ENCODE assay signal across 8 cellular contexts in the genomic region with DNA sequence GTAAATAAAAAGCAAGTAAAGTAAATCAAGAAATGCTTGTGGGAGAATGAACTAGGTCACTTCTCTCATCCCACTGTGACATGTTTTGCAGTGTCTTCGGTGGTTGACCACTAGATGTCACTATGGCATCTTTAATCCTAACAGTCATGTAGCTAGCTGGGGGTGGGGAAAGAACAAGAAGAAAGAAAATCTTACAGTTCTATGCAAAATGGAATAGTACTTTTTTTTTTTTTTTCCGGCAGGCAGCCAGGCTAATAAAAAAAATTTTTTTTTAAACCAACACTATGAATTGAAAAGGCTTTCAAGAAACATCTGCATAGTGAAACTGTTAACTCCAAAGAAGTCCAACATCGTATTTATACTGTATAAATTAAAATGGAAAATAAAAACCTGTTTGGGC. TPM values are rescaled to one million over a fixed set of nuclear protein-coding genes. Genes with fewer than 3 reads are reported as not detected.
DNase-seq lines count a peak whose midpoint lies in the region; FAIRE-seq and TF ChIP-seq lines count a peak whose summit lies in the region.

No MANE protein-coding gene starts in this region.

- peak; percentile 91 for DNase-seq in H4 (ENCODE audit: low spot score)
- peak; percentile 86 for DNase-seq in LHCN-M2 (ENCODE audit: low read depth)
- peak; percentile 44 to 85 for DNase-seq in SJCRH30
- DNase-seq in choroid plexus epithelial cell (ENCODE audit: low read depth): peak; percentile 96
- DNase-seq in kidney tubule cell (ENCODE audit: low spot score): peak; percentile 74
- peak in 30 of 49 donors; percentile 1 to 79 (median 17) for DNase-seq in substantia nigra (lab: John Stamatoyannopoulos, UW)

- H3K4me3 ChIP-seq in SJCRH30 (no peak overlapping the region), choroid plexus epithelial cell (ENCODE audit: low read depth, low read length) (no peak overlapping the region)

- H3K36me3 ChIP-seq in SJCRH30: no peaks in the 10 kb centered on the region

- H3K4me1 ChIP-seq in SJCRH30: peaks cover 26% of the 10 kb centered on the region

- H3K27me3 ChIP-seq in SJCRH30: no peaks in the 10 kb centered on the region

- FAIRE-seq in A204.1 (lab: Jason Lieb, UNC) (peak; percentile 97), G401.6 (lab: Jason Lieb, UNC) (peak; percentile 91)

- H3K27ac ChIP-seq in SJCRH30: peak overlapping the region; percentile 22; the same call in 1 of the 2 replicates
- no peak overlapping the region for H3K27ac ChIP-seq in substantia nigra (ENCODE audit: low read depth, low read length, poor library complexity, severe bottlenecking)

- peak; percentile 78 for TF ChIP-seq CTCF in choroid plexus epithelial cell (conservative IDR thresholded peaks at IDR 0.05; ENCODE audit: low read depth, low read length)

- no peaks in the 10 kb centered on the region for H3K9me3 ChIP-seq in SJCRH30 (replicated peaks)

RNA-seq across cellular contexts. Expression of a gene that starts 38.3 kb away (rescaled TPM):
- 200 and 237 TPM in 2 replicates for total RNA-seq in H4 (2014; rRNA removed; shearing (Covaris generic))
- 180 and 183 TPM in 2 replicates for total RNA-seq in LHCN-M2 (2014; rRNA removed)
- polyA plus RNA-seq in LHCN-M2 (2012): 24.3 TPM
- 178 and 209 TPM in 2 replicates for total RNA-seq in SJCRH30 (2014; rRNA removed; shearing (Covaris generic))

Comparison
In these comparisons a context has a peak if more than half of its experiments do, and no peak if none do; other contexts are left out.
1. DNase-seq: peak in every context shown above with its lines; median percentile 96 in choroid plexus epithelial cell; 91 in H4; 86 in LHCN-M2; 74 in kidney tubule cell; 64 in SJCRH30; 17 in substantia nigra.